ENCODE assay signal across 17 cellular contexts in the genomic region with DNA sequence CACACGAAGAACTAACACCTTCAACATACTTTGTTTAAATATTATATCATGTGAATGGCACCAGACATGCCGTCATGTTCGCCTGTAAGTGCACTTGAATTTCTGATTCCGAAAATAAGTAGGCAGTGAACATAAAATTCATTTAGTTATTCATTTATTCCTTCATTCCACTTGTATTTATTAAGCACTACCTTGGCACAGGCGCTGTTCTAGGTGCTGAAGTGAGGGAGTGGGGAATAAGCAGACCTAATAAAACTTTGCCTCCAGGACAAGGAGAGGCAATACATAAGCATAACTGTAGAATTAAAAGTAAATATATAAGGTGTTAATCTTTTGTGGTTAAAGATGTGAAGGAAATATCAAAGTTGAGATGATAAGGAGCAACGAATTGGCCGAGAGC.
"Had no signal": no experiment of that assay in that cellular context is flagged by ENCODE, and none has a peak within 500 bp of the region (broad histone marks: within the 10 kb centered on the region; RNA-seq: fewer than 3 reads in every experiment).

No MANE protein-coding gene starts in this region.

- H3K36me3 ChIP-seq: cardiac muscle cell, vagina had no signal

- DNase-seq: activated B cell treated with CpG ODN at 0.5 μM for 24 hours; activated CD4-positive, alpha-beta memory T cell treated with anti-CD3 and anti-CD28 coated beads for 36 hours; activated CD4-positive, alpha-beta T cell treated with anti-CD3 and anti-CD28 coated beads for 4 hours; amniotic stem cell; dermis blood vessel endothelial cell; effector memory CD4-positive, alpha-beta T cell; mammary epithelial cell; psoas muscle; right cardiac atrium; stimulated activated CD4-positive, alpha-beta T cell treated with anti-CD3 and anti-CD28 coated beads, Interleukin-15, amount 100 ng/mL, for 24 hours; stimulated activated CD4-positive, alpha-beta T cell treated with anti-CD3 and anti-CD28 coated beads, Interleukin-2, amount 100 ng/mL, for 48 hours; stimulated activated naive CD8-positive, alpha-beta T cell treated with anti-CD3 and anti-CD28 coated beads, Interleukin-15, amount 100 ng/mL, for 72 hours; trophoblast cell had no signal

- H3K9me3 ChIP-seq: psoas muscle, vagina had no signal

- H3K4me3 ChIP-seq: cardiac muscle cell, psoas muscle, skin epidermis, vagina had no signal

- H3K27ac ChIP-seq: cardiac muscle cell, psoas muscle, skin epidermis, vagina had no signal

- H3K4me1 ChIP-seq: psoas muscle, vagina had no signal

- H3K27me3 ChIP-seq: cardiac muscle cell, vagina had no signal

- ATAC-seq: left lobe of liver; psoas muscle; right cardiac atrium; stimulated activated naive CD8-positive, alpha-beta T cell treated with anti-CD3 and anti-CD28 coated beads, Interleukin-15, amount 100 ng/mL, for 72 hours had no signal
